ENCODE assay signal across 8 cellular contexts in genomic region chr13:33057019-33057785, GRCh38. TPM values are rescaled to one million over a fixed set of nuclear protein-coding genes. Genes with fewer than 3 reads are reported as not detected.
DNase-seq lines count a peak whose midpoint lies in the region; ATAC-seq and TF ChIP-seq lines count a peak whose summit lies in the region.

No MANE protein-coding gene starts in this region.

- H3K36me3 Mint-ChIP-seq in CD4-positive, alpha-beta memory T cell = no peaks in the 10 kb centered on the region

- no peaks in the 10 kb centered on the region for H3K9me3 ChIP-seq in CD4-positive, alpha-beta memory T cell (ENCODE audit: control insufficient read depth in 1 of 2, low read length in 2 of 2)

- no peak overlapping the region for H3K27ac ChIP-seq in CD4-positive, alpha-beta memory T cell (ENCODE audit: low read depth, low read length)

- DNase-seq in 8988T (peak; percentile 31), hepatic stellate cell (ENCODE audit: low spot score) (peak; percentile 38), Ammon's horn (ENCODE audit: low spot score) (no peak)
- no peak for DNase-seq in CD4-positive, alpha-beta memory T cell

- H3K4me1 ChIP-seq in CD4-positive, alpha-beta memory T cell (ENCODE audit: insufficient read depth, low read length) = no peaks in the 10 kb centered on the region

- H3K27ac Mint-ChIP-seq in CD4-positive, alpha-beta memory T cell = no peak overlapping the region

- H3K27me3 Mint-ChIP-seq in CD4-positive, alpha-beta memory T cell = peaks cover 4 to 8% of the 10 kb centered on the region in 2 donors

- H3K9me3 Mint-ChIP-seq in CD4-positive, alpha-beta memory T cell = no peaks in the 10 kb centered on the region

- no peak overlapping the region for H3K4me3 ChIP-seq in CD4-positive, alpha-beta memory T cell (ENCODE audit: low read length in 2 of 2)

- POLR2A ChIA-PET in CD4-positive, alpha-beta memory T cell (lab: Charles Lee; ENCODE audit: partially characterized antibody) = no interaction called here

- no peaks in the 10 kb centered on the region for H3K27me3 ChIP-seq in CD4-positive, alpha-beta memory T cell (ENCODE audit: insufficient read depth, low read length)

- no peaks in the 10 kb centered on the region for H3K36me3 ChIP-seq in CD4-positive, alpha-beta memory T cell (ENCODE audit: insufficient read depth, low read length)

- CTCF ChIA-PET in CD4-positive, alpha-beta memory T cell (lab: Charles Lee; ENCODE audit: partially characterized antibody) = no interaction called here

- intact Hi-C loops in CD4-positive, alpha-beta memory T cell (cut with micrococcal nuclease) = no loop called here

- no peak overlapping the region for H3K4me3 Mint-ChIP-seq in CD4-positive, alpha-beta memory T cell

- ATAC-seq in GM21381 (IDR thresholded peaks at IDR 0.05; ENCODE audit: unreplicated experiment) (peak; percentile 62), SK-N-SH treated with all-trans-retinoic acid at 6 μM for 48 hours (peak; percentile 84), GM21723 (IDR thresholded peaks at IDR 0.05; ENCODE audit: unreplicated experiment) (no peak), HG03159 (IDR thresholded peaks at IDR 0.05; ENCODE audit: unreplicated experiment) (no peak)

- H3K4me1 Mint-ChIP-seq in CD4-positive, alpha-beta memory T cell = no peaks in the 10 kb centered on the region

TF ChIP-seq in SK-N-SH treated with all-trans-retinoic acid at 6 μM for 48 hours, 23 proteins besides CTCF, POLR2A, EP300 and RAD21:
- no peak for TF ChIP-seq CSRNP3 (CRISPR knock-in tag; IDR thresholded peaks at IDR 0.05)
- TF ChIP-seq OSR1 (CRISPR knock-in tag; IDR thresholded peaks at IDR 0.05) = no peak
- no peak for TF ChIP-seq PPARA (CRISPR knock-in tag; IDR thresholded peaks at IDR 0.05; ENCODE audit: borderline replicate concordance)
- TF ChIP-seq TCF4 (CRISPR knock-in tag; IDR thresholded peaks at IDR 0.05; ENCODE audit: borderline replicate concordance) = no peak
- TF ChIP-seq ARNTL (CRISPR knock-in tag; IDR thresholded peaks at IDR 0.05; ENCODE audit: borderline replicate concordance, low read depth) = no peak
- no peak for TF ChIP-seq ZNF565 (CRISPR knock-in tag; conservative IDR thresholded peaks at IDR 0.05; ENCODE audit: low read depth)
- TF ChIP-seq SNAI2 (CRISPR knock-in tag; IDR thresholded peaks at IDR 0.05) = no peak
- TF ChIP-seq TSHZ2 (CRISPR knock-in tag; IDR thresholded peaks at IDR 0.05) = no peak

RNA-seq across cellular contexts. Expression of gene KL, which starts 41.0 kb away (rescaled TPM):
- total RNA-seq in CD4-positive, alpha-beta memory T cell = under 1 TPM in 1 of 2 experiments, not detected in 1; 0.17 TPM
- not detected for polyA plus RNA-seq in CD4-positive, alpha-beta memory T cell

Comparison
In these comparisons a context has a peak if more than half of its experiments do, and no peak if none do; other contexts are left out.
1. DNase-seq: peak in 8988T (single experiment) and hepatic stellate cell (single experiment); none in Ammon's horn (single experiment) and CD4-positive, alpha-beta memory T cell (0 of 5).
2. ATAC-seq: peak in GM21381 (single experiment) and SK-N-SH treated with all-trans-retinoic acid at 6 μM for 48 hours (single experiment); none in GM21723 (single experiment) and HG03159 (single experiment).